27 cellular contexts compared by ENCODE assay signal in genomic region chr2:11932896-11933295, GRCh38.
"Had no signal": no experiment of that assay in that cellular context is flagged by ENCODE, and none has a peak within 500 bp of the region (broad histone marks: within the 10 kb centered on the region; RNA-seq: fewer than 3 reads in every experiment).

No MANE protein-coding gene starts in this region.

- H3K9me3 ChIP-seq: left ventricle myocardium inferior, mucosa of descending colon, ovary, sigmoid colon, stomach, testis, thyroid gland, transverse colon, upper lobe of left lung, vagina had no signal

- ATAC-seq: mucosa of descending colon; naive thymus-derived CD4-positive, alpha-beta T cell; natural killer cell treated with Interleukin-12 subunit alpha and Interleukin-12 subunit beta and Interleukin-15 and Interleukin-18, amount 100 ng/mL, for 72 hours; stimulated activated naive B cell treated with anti-CD40 and anti-IgM and Interleukin-4, amounts not matched to agents 10 μg/mL and 1 μg/mL and 100 μg/mL, for 72 hours; stimulated activated naive CD8-positive, alpha-beta T cell treated with anti-CD3 and anti-CD28 coated beads, Interleukin-15, Interleukin-2, amounts not matched to agents 100 U/mL and 50 U/mL, for 24 hours had no signal

- H3K27me3 Mint-ChIP-seq: memory B cell; naive thymus-derived CD4-positive, alpha-beta T cell; progenitor cell of endocrine pancreas; stimulated activated naive B cell treated with anti-CD40 and anti-IgM and Interleukin-4, amounts not matched to agents 10 μg/mL and 1 μg/mL and 100 μg/mL, for 72 hours had no signal

- DNase-seq: islet precursor cell; left ventricle myocardium inferior; midbrain; mucosa of descending colon; naive thymus-derived CD4-positive, alpha-beta T cell; ovary; retina; right cardiac atrium; sigmoid colon; stimulated activated CD4-positive, alpha-beta T cell treated with anti-CD3 and anti-CD28 coated beads, Interleukin-1b, Interleukin-23, amount 100 ng/mL, for 48 hours; stimulated activated CD4-positive, alpha-beta T cell treated with anti-CD3 and anti-CD28 coated beads, Interleukin-2, amount 100 ng/mL, for 48 hours; stimulated activated CD4-positive, alpha-beta T cell treated with anti-CD3 and anti-CD28 coated beads, Interleukin-4, amount 100 ng/mL, for 4 hours; stimulated activated CD8-positive, alpha-beta memory T cell treated with anti-CD3 and anti-CD28 coated beads, Interleukin-4, amount 100 ng/mL, for 48 hours; stimulated activated naive B cell treated with anti-CD40 and anti-IgM and Interleukin-4, amounts not matched to agents 10 μg/mL and 1 μg/mL and 100 μg/mL, for 72 hours; stimulated activated naive CD8-positive, alpha-beta T cell treated with anti-CD3 and anti-CD28 coated beads, Interleukin-15, Interleukin-2, amounts not matched to agents 100 U/mL and 50 U/mL, for 24 hours; stomach; testis; thyroid gland; transverse colon; upper lobe of left lung had no signal

- H3K36me3 ChIP-seq: left ventricle myocardium inferior, ovary, sigmoid colon, stomach, thyroid gland, transverse colon, upper lobe of left lung, vagina had no signal

- H3K27ac ChIP-seq: hepatocyte, left ventricle myocardium inferior, ovary, sigmoid colon, stomach, testis, thyroid gland, transverse colon, upper lobe of left lung, vagina had no signal

- H2AFZ ChIP-seq: hepatocyte had no signal

- H3K4me2 ChIP-seq: hepatocyte, smooth muscle cell had no signal

- H3K79me2 ChIP-seq: hepatocyte had no signal

- H3K4me3 Mint-ChIP-seq: memory B cell; naive thymus-derived CD4-positive, alpha-beta T cell; natural killer cell treated with Interleukin-12 subunit alpha and Interleukin-12 subunit beta and Interleukin-15 and Interleukin-18, amount 100 ng/mL, for 72 hours; stimulated activated naive B cell treated with anti-CD40 and anti-IgM and Interleukin-4, amounts not matched to agents 10 μg/mL and 1 μg/mL and 100 μg/mL, for 72 hours had no signal

- H3K9me3 Mint-ChIP-seq: natural killer cell treated with Interleukin-12 subunit alpha and Interleukin-12 subunit beta and Interleukin-15 and Interleukin-18, amount 100 ng/mL, for 72 hours had no signal

- H3K27ac Mint-ChIP-seq: memory B cell; naive thymus-derived CD4-positive, alpha-beta T cell; natural killer cell treated with Interleukin-12 subunit alpha and Interleukin-12 subunit beta and Interleukin-15 and Interleukin-18, amount 100 ng/mL, for 72 hours; progenitor cell of endocrine pancreas; stimulated activated naive B cell treated with anti-CD40 and anti-IgM and Interleukin-4, amounts not matched to agents 10 μg/mL and 1 μg/mL and 100 μg/mL, for 72 hours had no signal

- H3K36me3 Mint-ChIP-seq: naive thymus-derived CD4-positive, alpha-beta T cell; natural killer cell treated with Interleukin-12 subunit alpha and Interleukin-12 subunit beta and Interleukin-15 and Interleukin-18, amount 100 ng/mL, for 72 hours had no signal

- H3K4me3 ChIP-seq: hepatocyte, left ventricle myocardium inferior, lung, mucosa of descending colon, ovary, sigmoid colon, smooth muscle cell, stomach, testis, thyroid gland, transverse colon, upper lobe of left lung, vagina had no signal

- H3K4me1 ChIP-seq: sigmoid colon, stomach, testis, thyroid gland, transverse colon, vagina had no signal

- H3K27me3 ChIP-seq: hepatocyte, ovary, sigmoid colon, stomach, testis, thyroid gland, transverse colon, upper lobe of left lung, vagina had no signal
